Comparison of ENCODE assay signal across 1 cellular context in genomic region chr10:70479626-70480253, GRCh38.
TF ChIP-seq lines count a peak whose summit lies in the region.

No MANE protein-coding gene starts in this region.

TF ChIP-seq in HepG2, 621 proteins besides CTCF, POLR2A, EP300 and RAD21 (continued from another document):
- TF ChIP-seq ZNF513 (CRISPR knock-in tag; conservative IDR thresholded peaks at IDR 0.05) (no peak), FUBP1 (CRISPR knock-in tag; IDR thresholded peaks at IDR 0.05; ENCODE audit: borderline replicate concordance) (no peak), SP140L (CRISPR knock-in tag; IDR thresholded peaks at IDR 0.05; ENCODE audit: borderline replicate concordance) (no peak)
